20 cellular contexts compared by ENCODE assay signal in genomic region chr2:18740428-18740827, GRCh38.
DNase-seq lines count a peak whose midpoint lies in the region; ATAC-seq and TF ChIP-seq lines count a peak whose summit lies in the region.
"Had no signal": no experiment of that assay in that cellular context is flagged by ENCODE, and none has a peak within 500 bp of the region (broad histone marks: within the 10 kb centered on the region; RNA-seq: fewer than 3 reads in every experiment).

No MANE protein-coding gene starts in this region.

- H3K4me2 ChIP-seq in fibroblast of lung (ENCODE audit: extremely low read depth, insufficient read depth, low read length) = no peak overlapping the region

- intact Hi-C loops in upper lobe of right lung (cut with DNase I) = loop anchor here (10.0 kb wide), 1 partner anchor 614 kb away; the partner anchor contains the start of gene OSR1

- H3K9ac ChIP-seq in fibroblast of lung (ENCODE audit: insufficient read depth, low read length) = no peak overlapping the region

- H3K27me3 ChIP-seq in fibroblast of lung (ENCODE audit: control insufficient read depth, insufficient read depth, low read length) (no peaks in the 10 kb centered on the region), upper lobe of right lung (no peaks in the 10 kb centered on the region)
- H3K27me3 ChIP-seq: colonic mucosa, suprapubic skin had no signal

- DNase-seq in M059J (ENCODE audit: low read depth) (peak; percentile 91), fibroblast of lung (ENCODE audit: low read depth in 2 of 2) (peak; percentile 91), islet precursor cell (peak; percentile 75), upper lobe of right lung (peak; percentile 66), HK-2 (ENCODE audit: unreplicated experiment) (no peak)
- DNase-seq: activated CD4-positive, alpha-beta T cell treated with anti-CD3 and anti-CD28 coated beads, Interleukin-2, amount 50 U/mL, for 48 hours; activated naive CD4-positive, alpha-beta T cell; activated T-cell treated with anti-CD3 and anti-CD28 coated beads for 4 hours; anterior cingulate cortex; CD8-positive, alpha-beta T cell; colonic mucosa; DMS79 treated with DMSO at 0.1 percent for 48 hours; foreskin fibroblast; Karpas-422; NCI-H1105 treated with DMSO at 0.1 percent for 48 hours; NCI-H69; T-helper 2 cell had no signal

- H3K4me1 ChIP-seq in fibroblast of lung (ENCODE audit: control insufficient read depth, extremely low read depth, insufficient read depth, low read length) (peaks cover 4% of the 10 kb centered on the region), upper lobe of right lung (no peaks in the 10 kb centered on the region)
- H3K4me1 ChIP-seq: colonic mucosa, suprapubic skin had no signal

- H4K20me1 ChIP-seq in fibroblast of lung (ENCODE audit: control insufficient read depth, extremely low read depth, insufficient read depth, low read length) = no peaks in the 10 kb centered on the region

- no peak overlapping the region for H3K27ac ChIP-seq in fibroblast of lung (ENCODE audit: insufficient read depth, low read length)
- no peak overlapping the region for H3K27ac ChIP-seq in upper lobe of right lung
- H3K27ac ChIP-seq: colonic mucosa, suprapubic skin had no signal

- H3K9me3 ChIP-seq in fibroblast of lung (ENCODE audit: control insufficient read depth, insufficient read depth, low read depth, low read length) = no peaks in the 10 kb centered on the region
- no peaks in the 10 kb centered on the region for H3K9me3 ChIP-seq in upper lobe of right lung
- H3K9me3 ChIP-seq: colonic mucosa, suprapubic skin had no signal

- no peak overlapping the region for H2AFZ ChIP-seq in fibroblast of lung (ENCODE audit: low read length)

- H3K79me2 ChIP-seq in fibroblast of lung (ENCODE audit: control insufficient read depth, insufficient read depth, low read length) = no peaks in the 10 kb centered on the region

- H3K4me3 ChIP-seq in fibroblast of lung (replicated peaks in 1 of 4; ENCODE audit: control extremely low read depth in 1 of 4, insufficient read depth in 1 of 4, low read depth in 3 of 4, low read length in 4 of 4) = no peak overlapping the region
- H3K4me3 ChIP-seq in upper lobe of right lung = no peak overlapping the region
- H3K4me3 ChIP-seq: colonic mucosa, suprapubic skin had no signal

- TF ChIP-seq CTCF in fibroblast of lung (conservative IDR thresholded peaks at IDR 0.05 in 1 of 2, IDR thresholded peaks at IDR 0.05 in 1 of 2; ENCODE audit: low read depth in 1 of 2, low read length in 2 of 2) = no peak
- no peak for TF ChIP-seq CTCF in upper lobe of right lung (IDR thresholded peaks at IDR 0.05)

- ATAC-seq in upper lobe of right lung (peak; percentile 53), GM21390 (IDR thresholded peaks at IDR 0.05; ENCODE audit: unreplicated experiment) (no peak), HG02938 (IDR thresholded peaks at IDR 0.05; ENCODE audit: unreplicated experiment) (no peak)
- ATAC-seq: CD8-positive, alpha-beta T cell had no signal

- H3K36me3 ChIP-seq in fibroblast of lung (ENCODE audit: control insufficient read depth, insufficient read depth, low read length) = no peaks in the 10 kb centered on the region
- H3K36me3 ChIP-seq in upper lobe of right lung = no peaks in the 10 kb centered on the region
- H3K36me3 ChIP-seq: colonic mucosa, suprapubic skin had no signal
